8 cellular contexts compared by ENCODE assay signal in the genomic region with DNA sequence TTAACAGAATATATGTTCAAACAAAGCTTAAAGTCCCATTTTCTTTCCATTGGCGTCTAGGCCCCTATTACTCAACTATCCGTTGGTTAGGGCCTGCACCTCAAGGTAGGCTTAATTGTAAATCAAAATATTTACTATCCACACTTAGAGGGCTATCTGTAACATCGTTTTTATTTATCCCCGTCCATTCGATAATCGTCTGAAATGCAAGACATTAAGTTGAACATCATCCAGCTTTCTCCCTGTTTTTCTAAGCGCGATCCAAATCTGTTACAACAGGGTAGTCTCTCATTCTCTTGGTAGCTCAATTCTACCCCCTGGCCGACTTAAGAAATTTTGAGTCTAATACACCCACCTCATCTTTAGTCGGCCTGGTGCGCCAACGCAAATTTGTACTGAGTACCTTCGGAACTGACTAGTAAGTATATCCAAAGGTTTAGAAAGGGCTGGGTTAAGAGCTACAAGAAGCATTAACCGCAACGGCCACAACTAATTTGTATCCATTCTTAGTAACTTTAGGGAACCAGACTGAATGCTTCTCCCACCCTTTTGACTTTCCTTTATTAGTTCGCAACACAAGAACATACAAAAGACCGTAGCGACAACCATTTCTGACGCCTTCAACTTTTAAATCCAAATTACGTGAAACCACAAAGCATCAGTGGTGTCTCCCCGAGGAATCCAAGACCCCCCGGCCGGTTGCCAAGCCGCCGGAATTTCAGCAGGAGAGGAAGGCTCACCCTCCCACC. TPM values are rescaled to one million over a fixed set of nuclear protein-coding genes. Genes with fewer than 3 reads are reported as not detected.
DNase-seq lines count a peak whose midpoint lies in the region; ATAC-seq, FAIRE-seq and TF ChIP-seq lines count a peak whose summit lies in the region.

No MANE protein-coding gene starts in this region.

- no peak for TF ChIP-seq EP300 in A549 (IDR thresholded peaks at IDR 0.05)

- no peaks in the 10 kb centered on the region for H3K27me3 ChIP-seq in PC-9 (ENCODE audit: insufficient read depth, low read depth)
- no peaks in the 10 kb centered on the region for H3K27me3 ChIP-seq in adipocyte (replicated peaks; ENCODE audit: control insufficient read depth, insufficient read depth, low read length)
- no peaks in the 10 kb centered on the region for H3K27me3 ChIP-seq in heart right ventricle

- no peak for FAIRE-seq in A549 (lab: Jason Lieb, UNC)

- WGBS in A549 (ENCODE audit: missing lambda C conversion rate), result 2% methylated on average over 25 of the region's 25 CpGs
- 4 to 6% methylated on average over 25 of the region's 25 CpGs for WGBS in heart right ventricle, 2 donors

- H3K4me2 ChIP-seq in A549 (peak overlapping the region; percentile 79), PC-9 (peak overlapping the region; percentile 93)

- H3K9me3 ChIP-seq in A549 (no peaks in the 10 kb centered on the region), PC-9 (ENCODE audit: insufficient read depth, low read depth) (no peaks in the 10 kb centered on the region), adipocyte (ENCODE audit: control insufficient read depth, low read length) (no peaks in the 10 kb centered on the region), heart right ventricle (no peaks in the 10 kb centered on the region)

- peak overlapping the region; percentile 100 for H3K9ac ChIP-seq in adipocyte (ENCODE audit: low read length)

- ATAC-seq in A549 (peak in 1 of 2 experiments; percentile 2; a peak in 2 of 6 replicates), heart right ventricle (no peak)

- peak overlapping the region; percentile 99 for H3K27ac ChIP-seq in A549
- H3K27ac ChIP-seq in PC-9, result peak overlapping the region; percentile 90
- peak overlapping the region; percentile 96 to 100 (median 98) for H3K27ac ChIP-seq in heart right ventricle

- TF ChIP-seq POLR2A in A549 (IDR thresholded peaks at IDR 0.05; ENCODE audit: low read length), result no peak
- TF ChIP-seq POLR2A in GM19193 (IDR thresholded peaks at IDR 0.05; ENCODE audit: extremely low read depth, insufficient read depth, insufficient read length), result peak; percentile 10

- BruUV-seq in PC-9 (replicated peaks; lab: Mats Ljungman, UMichigan), result no TSS peak

- CTCF ChIA-PET in A549 (lab: Yijun Ruan, JAX) (interaction anchor here (0.5 to 1.8 kb wide), 8 partner anchors 10 to 907 kb away, joined by 3 to 7 read pairs (median 3); no protein-coding TSS in a partner anchor), PC-9 (lab: Charles Lee) (interaction anchor here (0.5 to 0.6 kb wide), 2 partner anchors 138 to 1095 kb away, joined by 3 to 5 read pairs; no protein-coding TSS in a partner anchor)

- intact Hi-C loops in PC-9 (cut with micrococcal nuclease; ENCODE audit: unreplicated experiment) (loop anchor here (1.0 to 2.0 kb wide), 3 partner anchors 109 to 153 kb away; partner anchors contain the start of gene TMEM41B), heart right ventricle (cut with DNase I) (loop anchor here in 5 of 10 donors (2.0 to 5.0 kb wide), 5 partner anchors 75 to 153 kb away; partner anchors contain the start of genes IPO7 (in 1 of the 5), TMEM41B (in 1 of the 5) and WEE1 (in 1 of the 5))

- H2AFZ ChIP-seq in PC-9, result peak overlapping the region; percentile 40; the same call in 1 of the 2 replicates

- 0 out of 5 replicates have a peak, but pooled peaks of 1 of the 2 experiments have one; percentile 6 for TF ChIP-seq RAD21 in A549 (conservative IDR thresholded peaks at IDR 0.05 in 1 of 2, IDR thresholded peaks at IDR 0.05 in 1 of 2)

- H4K20me1 ChIP-seq in PC-9 (ENCODE audit: insufficient read depth), result no peaks in the 10 kb centered on the region

- peak; percentile 16 to 66 for DNase-seq in A549 (ENCODE audit: low read depth in 1 of 2, low spot score in 1 of 2)
- no peak for DNase-seq in PC-9
- peak; percentile 64 for DNase-seq in adipocyte (ENCODE audit: low read depth)
- DNase-seq in heart right ventricle, result no peak
- DNase-seq in pulmonary artery endothelial cell (ENCODE audit: low read depth, low spot score), result peak; percentile 13
- DNase-seq in occipital lobe (lab: John Stamatoyannopoulos, UW), result no peak
- DNase-seq in OCI-M2 (lab: John Stamatoyannopoulos, UW; ENCODE audit: unreplicated experiment), result no peak

- H3K79me2 ChIP-seq in PC-9 (ENCODE audit: low read depth), result peaks cover 46% of the 10 kb centered on the region

- POLR2A ChIA-PET in A549 (lab: Yijun Ruan, JAX), result interaction anchor here (0.6 to 4.0 kb wide), 25 partner anchors 8 to 846 kb away, joined by 3 to 46 read pairs (median 6); partner anchors contain the start of genes DENND5A, IPO7 and WEE1
- POLR2A ChIA-PET in PC-9 (lab: Charles Lee; ENCODE audit: unreplicated experiment), result interaction anchor here (0.6 to 1.2 kb wide), 8 partner anchors 109 to 1297 kb away, joined by 3 to 14 read pairs (median 5); no protein-coding TSS in a partner anchor

- H3K4me1 ChIP-seq in A549 (peaks cover 20% of the 10 kb centered on the region), PC-9 (replicated peaks; ENCODE audit: insufficient read depth) (peaks cover 22% of the 10 kb centered on the region), adipocyte (ENCODE audit: control insufficient read depth, insufficient read depth, low read length) (peaks cover 17% of the 10 kb centered on the region), heart right ventricle (peaks cover 3 to 29% (median 21%) of the 10 kb centered on the region in 9 donors)

- no peaks in the 10 kb centered on the region for H3K9me2 ChIP-seq in PC-9 (ENCODE audit: insufficient read depth)

- TF ChIP-seq CTCF in A549 (IDR thresholded peaks at IDR 0.05), result no peak
- no peak for TF ChIP-seq CTCF in PC-9 (conservative IDR thresholded peaks at IDR 0.05)
- no peak for TF ChIP-seq CTCF in heart right ventricle (IDR thresholded peaks at IDR 0.05)

- peak overlapping the region; percentile 79 for H3K4me3 ChIP-seq in A549
- H3K4me3 ChIP-seq in PC-9, result peak overlapping the region; percentile 88
- H3K4me3 ChIP-seq in adipocyte (ENCODE audit: low read length), result peak overlapping the region; percentile 93
- peak overlapping the region; percentile 67 to 99 (median 80) for H3K4me3 ChIP-seq in heart right ventricle

- H3F3A ChIP-seq in PC-9 (ENCODE audit: insufficient read depth, low read depth), result peaks cover 17% of the 10 kb centered on the region

- H3K36me3 ChIP-seq in PC-9 (ENCODE audit: low read depth) (no peaks in the 10 kb centered on the region), adipocyte (ENCODE audit: control insufficient read depth, insufficient read depth, low read length, severe bottlenecking) (no peaks in the 10 kb centered on the region), heart right ventricle (no peaks in the 10 kb centered on the region)

TF ChIP-seq in A549, 52 proteins besides CTCF, POLR2A, EP300 and RAD21:
- TF ChIP-seq HOXA7 (CRISPR knock-in tag; IDR thresholded peaks at IDR 0.05), result peak; percentile 76; the same call in 1 of the 2 replicates
- no peak for TF ChIP-seq PHF8 (IDR thresholded peaks at IDR 0.05; ENCODE audit: borderline replicate concordance, low read depth)

RNA-seq across cellular contexts. Expression of gene ZNF143, which starts 1.1 kb away (rescaled TPM):
- 37.7 and 38.4 TPM in 2 replicates for polyA plus RNA-seq in A549 (2011; rRNA removed)
- 18.9 and 26.1 TPM in 2 replicates for polyA plus RNA-seq in A549 (2012; cell fraction: cytosol; rRNA removed)
- polyA plus RNA-seq in A549 (2012; cell fraction: nucleus; rRNA removed), result 20.7 and 21.0 TPM in 2 replicates
- 14.4 to 17.7 TPM (median 14.9 TPM) in 3 replicates for polyA plus RNA-seq in A549 (2017; fragmentation: RNase III; extraction: RNeasy Plus Mini Kit Qiagen cat#74134 plus additional on column Dnase treatment)
- polyA minus RNA-seq in A549 (2011; rRNA and poly(A)+ RNA removed), result 92.8 and 135 TPM in 2 replicates
- total RNA-seq in PC-9 (2021), result 14.7 and 16.5 TPM in 2 replicates
- 10 to 100 TPM; 11.7 to 28.8 (median 17.6) TPM for total RNA-seq in heart right ventricle
- 10 to 100 TPM in 1 of 2 donors, 1 to 10 TPM in 1; 6.1 to 19.4 TPM for polyA plus RNA-seq in heart right ventricle
- 32.2 and 46.4 TPM in 2 replicates for total RNA-seq in pulmonary artery endothelial cell
- total RNA-seq in occipital lobe, result 33.5 TPM

Comparison
In these comparisons a context has a peak if more than half of its experiments do, and no peak if none do; other contexts are left out.
1. DNase-seq: peak in A549 (2 of 2), adipocyte (single experiment) and pulmonary artery endothelial cell (single experiment); none in PC-9 (0 of 2), heart right ventricle (0 of 2), occipital lobe (single experiment) and OCI-M2 (single experiment).
2. Peak in every context shown above with its lines, with median percentiles within 50 percentile points of each other: H3K27ac ChIP-seq and H3K4me3 ChIP-seq.